Comparison of ENCODE assay signal across 8 cellular contexts in the genomic region with DNA sequence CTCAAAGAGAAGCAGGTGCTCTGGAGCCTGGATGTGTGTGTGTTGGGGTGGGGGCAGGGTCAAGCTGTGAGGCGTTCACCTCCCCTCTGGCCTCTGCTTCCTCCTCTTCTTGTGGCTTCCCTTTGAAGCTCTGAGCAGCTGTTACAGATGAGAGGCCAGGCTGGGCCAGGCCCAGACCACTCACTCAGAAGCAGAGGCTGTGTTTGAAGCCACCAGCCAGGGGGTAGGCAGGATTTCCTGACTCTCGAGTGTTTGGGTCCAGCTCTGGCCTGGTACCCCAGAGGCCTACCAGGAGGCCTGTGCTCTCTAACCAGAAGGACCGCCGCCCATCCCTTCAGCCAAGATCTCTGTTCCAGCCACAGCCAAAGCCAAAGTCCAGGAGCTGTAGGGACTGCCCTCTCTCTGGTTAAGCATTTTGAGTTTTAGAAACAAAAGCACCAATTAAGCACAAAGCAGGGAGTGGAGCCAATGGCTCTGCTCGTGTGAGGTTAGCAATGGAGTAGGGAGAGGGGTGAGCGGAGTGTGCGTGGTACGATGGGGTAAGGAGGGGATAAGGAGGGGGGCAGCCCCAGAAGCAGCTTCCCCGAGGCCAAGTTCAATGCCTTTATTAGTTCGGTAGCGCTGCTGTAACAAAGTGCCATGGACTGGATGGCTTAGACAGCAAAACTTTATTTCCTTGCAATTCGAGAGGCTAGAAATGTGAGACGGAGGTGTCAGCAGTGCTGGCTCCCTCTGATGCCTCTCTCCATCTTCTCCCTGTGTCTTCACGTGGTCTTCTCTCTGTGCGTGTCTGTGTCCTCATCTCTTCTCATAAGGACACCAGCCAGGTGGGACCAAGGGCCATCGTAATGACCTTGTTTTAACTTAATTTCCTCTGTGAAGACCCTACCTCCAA. TPM values are rescaled to one million over a fixed set of nuclear protein-coding genes. Genes with fewer than 3 reads are reported as not detected.
DNase-seq lines count a peak whose midpoint lies in the region; ATAC-seq and TF ChIP-seq lines count a peak whose summit lies in the region.

No MANE protein-coding gene starts in this region.

- no peak for DNase-seq in CD8-positive, alpha-beta memory T cell
- peak; percentile 70 for DNase-seq in NAMALWA (ENCODE audit: low spot score)
- DNase-seq in heart left ventricle = peak in 3 of 5 donors; percentile 51 to 65 (median 59)
- no peak for DNase-seq in testis
- no peak for DNase-seq in NCI-H748 treated with DMSO at 0.1 percent for 48 hours (lab: John Stamatoyannopoulos, UW)
- DNase-seq in NCI-H2081 treated with DMSO at 0.1 percent for 48 hours (lab: John Stamatoyannopoulos, UW) = no peak
- DNase-seq in stimulated activated CD4-positive, alpha-beta T cell treated with anti-CD3 and anti-CD28 coated beads, Interleukin-4, amount 100 ng/mL, for 24 hours = no peak

- H3K27ac Mint-ChIP-seq in CD8-positive, alpha-beta memory T cell = peak overlapping the region; percentile 83 to 98 (median 95)

- H3K4me1 Mint-ChIP-seq in CD8-positive, alpha-beta memory T cell = peaks cover 89 to 93% (median 93%) of the 10 kb centered on the region in 3 donors

- no peaks in the 10 kb centered on the region for H3K9me3 ChIP-seq in CD8-positive, alpha-beta memory T cell (ENCODE audit: low read length)
- H3K9me3 ChIP-seq in heart left ventricle (no peaks in the 10 kb centered on the region), testis (no peaks in the 10 kb centered on the region)

- peaks cover 7% of the 10 kb centered on the region for H3K36me3 ChIP-seq in CD8-positive, alpha-beta memory T cell (ENCODE audit: insufficient read depth, low read length)
- H3K36me3 ChIP-seq in heart left ventricle (peaks cover 0 to 14% (median 0%) of the 10 kb centered on the region in 9 donors), testis (ENCODE audit: low read depth, missing control alignments) (no peaks in the 10 kb centered on the region)

- H3K4me3 ChIP-seq in CD8-positive, alpha-beta memory T cell (ENCODE audit: low read length) = peak overlapping the region; percentile 2
- no peak overlapping the region for H3K4me3 ChIP-seq in heart left ventricle
- no peak overlapping the region for H3K4me3 ChIP-seq in testis

- no peaks in the 10 kb centered on the region for H3K9me3 Mint-ChIP-seq in CD8-positive, alpha-beta memory T cell

- H3K36me3 Mint-ChIP-seq in CD8-positive, alpha-beta memory T cell = peaks cover 3 to 55% (median 18%) of the 10 kb centered on the region in 3 donors

- CTCF ChIA-PET in CD8-positive, alpha-beta memory T cell (lab: Charles Lee) = interaction anchor here (0.8 to 5.1 kb wide), 5 partner anchors 13 to 53 kb away, joined by 3 to 22 read pairs (median 10); no protein-coding TSS in a partner anchor

- 59 to 67% (median 62%) methylated on average over 15 to 16 of the region's 16 CpGs for WGBS in heart left ventricle, 4 donors
- 82 to 84% methylated on average over 16 of the region's 16 CpGs for WGBS in testis, 2 donors

- peaks cover 78% of the 10 kb centered on the region for H3K4me1 ChIP-seq in CD8-positive, alpha-beta memory T cell (ENCODE audit: insufficient read depth, low read length)
- H3K4me1 ChIP-seq in heart left ventricle (peaks cover 22 to 97% (median 88%) of the 10 kb centered on the region in 12 donors), testis (peaks cover 6% of the 10 kb centered on the region)

- no peaks in the 10 kb centered on the region for H3K27me3 ChIP-seq in CD8-positive, alpha-beta memory T cell (ENCODE audit: insufficient read depth, low read length, poor library complexity, severe bottlenecking)
- H3K27me3 ChIP-seq in heart left ventricle = no peaks in the 10 kb centered on the region
- no peaks in the 10 kb centered on the region for H3K27me3 ChIP-seq in testis

- H3K4me3 Mint-ChIP-seq in CD8-positive, alpha-beta memory T cell = peak overlapping the region in 6 of 7 donors; percentile 48 to 86 (median 77)

- POLR2A ChIA-PET in CD8-positive, alpha-beta memory T cell (lab: Charles Lee) = interaction anchor here (0.6 to 1.6 kb wide), 2 partner anchors 21 to 428 kb away, joined by 3 to 4 read pairs; no protein-coding TSS in a partner anchor

- no peak for TF ChIP-seq POLR2A in heart left ventricle (IDR thresholded peaks at IDR 0.05)
- TF ChIP-seq POLR2A in testis (IDR thresholded peaks at IDR 0.05) = no peak

- intact Hi-C loops in heart left ventricle (cut with DNase I) = loop anchor here in 3 of 10 donors (2.0 to 5.0 kb wide), 2 partner anchors 16 to 37 kb away; no protein-coding TSS in a partner anchor
- intact Hi-C loops in testis (cut with DNase I; ENCODE audit: low total_unique reads) = no loop called here

- H3K27ac ChIP-seq in CD8-positive, alpha-beta memory T cell (ENCODE audit: low read depth, low read length) = no peak overlapping the region
- peak overlapping the region; percentile 19 to 88 (median 76) for H3K27ac ChIP-seq in heart left ventricle
- H3K27ac ChIP-seq in testis = no peak overlapping the region

- ATAC-seq in GM21447 (IDR thresholded peaks at IDR 0.05; ENCODE audit: unreplicated experiment) = peak; percentile 71
- peak; percentile 19 to 59 (median 46) for ATAC-seq in heart left ventricle

- H3K27me3 Mint-ChIP-seq in CD8-positive, alpha-beta memory T cell = peaks cover 0 to 3% of the 10 kb centered on the region in 2 donors

- TF ChIP-seq CTCF in heart left ventricle (IDR thresholded peaks at IDR 0.05) (no peak), testis (IDR thresholded peaks at IDR 0.05) (no peak)

RNA-seq across cellular contexts. Expression of a gene that starts 20.5 kb away (rescaled TPM):
- total RNA-seq in CD8-positive, alpha-beta memory T cell = 10 to 100 TPM; 45.9 to 47.9 TPM
- 171 TPM for polyA plus RNA-seq in CD8-positive, alpha-beta memory T cell
- 10 to 100 TPM; 25.0 to 51.5 (median 38.1) TPM for total RNA-seq in heart left ventricle
- 10 to 100 TPM; 14.1 to 14.2 TPM for polyA plus RNA-seq in heart left ventricle
- total RNA-seq in testis = 10 to 100 TPM; 13.8 to 24.7 TPM
- 14.1 TPM for polyA plus RNA-seq in testis (ENCODE audit: insufficient read depth, low read depth, low replicate concordance)

Comparison
In these comparisons a context has a peak if more than half of its experiments do, and no peak if none do; other contexts are left out.
1. DNase-seq: peak in NAMALWA (single experiment) and heart left ventricle (3 of 5); none in CD8-positive, alpha-beta memory T cell (0 of 5), testis (single experiment), NCI-H748 treated with DMSO at 0.1 percent for 48 hours (single experiment), NCI-H2081 treated with DMSO at 0.1 percent for 48 hours (single experiment) and stimulated activated CD4-positive, alpha-beta T cell treated with anti-CD3 and anti-CD28 coated beads, Interleukin-4, amount 100 ng/mL, for 24 hours (single experiment).
2. H3K27ac ChIP-seq: peak in heart left ventricle (12 of 12); none in CD8-positive, alpha-beta memory T cell (single experiment) and testis (0 of 2).